In genomic region chr3:140219923-140220452, GRCh38 we compare ENCODE assay signal across 12 cellular contexts.
DNase-seq lines count a peak whose midpoint lies in the region; TF ChIP-seq lines count a peak whose summit lies in the region.
"Had no signal": no experiment of that assay in that cellular context is flagged by ENCODE, and none has a peak within 500 bp of the region (broad histone marks: within the 10 kb centered on the region; RNA-seq: fewer than 3 reads in every experiment).

No MANE protein-coding gene starts in this region.

- peaks cover 3% of the 10 kb centered on the region for H3K4me1 Mint-ChIP-seq in glutamatergic neuron (ENCODE audit: low read depth, unreplicated experiment)

- H3K27me3 ChIP-seq in GM06990 (replicated peaks; ENCODE audit: control insufficient read depth, insufficient read depth, low read length) = no peaks in the 10 kb centered on the region; the same call in 1 of the 2 replicates

- H3K9me3 Mint-ChIP-seq in glutamatergic neuron (ENCODE audit: unreplicated experiment) = peaks cover 1% of the 10 kb centered on the region
- H3K9me3 Mint-ChIP-seq: T-helper 1 cell treated with Interleukin-12 subunit alpha and Interleukin-12 subunit beta and Interleukin-4 antibody, amounts not matched to agents 30 μg/mL and 1 μg/mL, for 36 hours had no signal

- no peak overlapping the region for H3K4me3 Mint-ChIP-seq in glutamatergic neuron (ENCODE audit: unreplicated experiment)
- H3K4me3 Mint-ChIP-seq: T-helper 1 cell treated with Interleukin-12 subunit alpha and Interleukin-12 subunit beta and Interleukin-4 antibody, amounts not matched to agents 30 μg/mL and 1 μg/mL, for 36 hours had no signal

- no peaks in the 10 kb centered on the region for H3K36me3 ChIP-seq in GM06990 (ENCODE audit: control insufficient read depth, insufficient read depth, low read length)

- no peak overlapping the region for H3K27ac Mint-ChIP-seq in glutamatergic neuron (ENCODE audit: unreplicated experiment)
- H3K27ac Mint-ChIP-seq: activated naive CD4-positive, alpha-beta T cell treated with anti-CD3 and anti-CD28 coated beads, Interleukin-2, amount 50 U/mL, for 72 hours; T-helper 1 cell treated with Interleukin-12 subunit alpha and Interleukin-12 subunit beta and Interleukin-4 antibody, amounts not matched to agents 30 μg/mL and 1 μg/mL, for 36 hours had no signal

- no peak for DNase-seq in GM06990 (ENCODE audit: extremely low read depth, insufficient read length)
- DNase-seq in GM19238 (ENCODE audit: insufficient read length, low spot score) = peak; percentile 7
- peak; percentile 10 for DNase-seq in NCI-H69 (lab: John Stamatoyannopoulos, UW)
- no peak for DNase-seq in glutamatergic neuron
- no peak for DNase-seq in NOMO-1 treated with dmso at 0.1 percent for 144 hours (lab: John Stamatoyannopoulos, UW; ENCODE audit: unreplicated experiment)
- DNase-seq in NCI-H2081 treated with DMSO at 0.1 percent for 48 hours (lab: John Stamatoyannopoulos, UW) = no peak
- no peak for DNase-seq in effector CD4-positive, alpha-beta T cell
- DNase-seq: Calu3, cerebellar nuclear complex, right cardiac atrium had no signal

- H3K4me3 ChIP-seq in GM06990 (replicated peaks; ENCODE audit: low read depth, low read length) = no peak overlapping the region

- H3K36me3 Mint-ChIP-seq in glutamatergic neuron (ENCODE audit: unreplicated experiment) = no peaks in the 10 kb centered on the region
- H3K36me3 Mint-ChIP-seq: activated naive CD4-positive, alpha-beta T cell treated with anti-CD3 and anti-CD28 coated beads, Interleukin-2, amount 50 U/mL, for 72 hours had no signal

- H3K27me3 Mint-ChIP-seq in glutamatergic neuron (ENCODE audit: unreplicated experiment) = no peaks in the 10 kb centered on the region

- TF ChIP-seq CTCF in GM06990 (IDR thresholded peaks at IDR 0.05; ENCODE audit: insufficient read depth, low read length, poor library complexity, severe bottlenecking) (peak; percentile 66), glutamatergic neuron (IDR thresholded peaks at IDR 0.05; ENCODE audit: partially characterized antibody, unreplicated experiment) (peak; percentile 32)

Comparison
In these comparisons a context has a peak if more than half of its experiments do, and no peak if none do; other contexts are left out.
1. DNase-seq: peak in GM19238 (single experiment) and NCI-H69 (single experiment); none in GM06990 (single experiment), glutamatergic neuron (single experiment), NOMO-1 treated with dmso at 0.1 percent for 144 hours (single experiment), NCI-H2081 treated with DMSO at 0.1 percent for 48 hours (single experiment) and effector CD4-positive, alpha-beta T cell (single experiment).